Comparison of ENCODE assay signal across 29 cellular contexts in genomic region chr5:15690611-15691010, GRCh38.
DNase-seq lines count a peak whose midpoint lies in the region; ATAC-seq and TF ChIP-seq lines count a peak whose summit lies in the region.
"Had no signal": no experiment of that assay in that cellular context is flagged by ENCODE, and none has a peak within 500 bp of the region (broad histone marks: within the 10 kb centered on the region; RNA-seq: fewer than 3 reads in every experiment).

No MANE protein-coding gene starts in this region.

- H3K4ac ChIP-seq in IMR-90 (ENCODE audit: low read depth, low read length), result 0 out of 2 replicates have a peak overlapping the region, but pooled peaks have one; percentile 16

- no peak overlapping the region for H4K91ac ChIP-seq in IMR-90 (ENCODE audit: insufficient read depth, low read depth, low read length)

- H2BK5ac ChIP-seq in IMR-90 (ENCODE audit: low read depth, low read length, poor library complexity, severe bottlenecking), result no peak overlapping the region

- no peak overlapping the region for H3K18ac ChIP-seq in IMR-90 (ENCODE audit: low read depth, low read length)

- H4K20me1 ChIP-seq in IMR-90 (ENCODE audit: insufficient read depth, low read length), result no peaks in the 10 kb centered on the region

- intact Hi-C loops in IMR-90 (cut with micrococcal nuclease) (no loop called here), mucosa of descending colon (cut with DNase I, micrococcal nuclease) (no loop called here)
- intact Hi-C loops in activated CD4-positive, alpha-beta T cell treated with anti-CD3 and anti-CD28 coated beads, Interleukin-2, amount 10 ng/mL, durations not matched to agents 24 days and 14 days (cut with micrococcal nuclease), result no loop called here

- H2AK5ac ChIP-seq in IMR-90 (ENCODE audit: low read depth, low read length), result no peak overlapping the region

- H2AFZ ChIP-seq in IMR-90 (replicated peaks; ENCODE audit: low read length, poor library complexity), result no peak overlapping the region
- H2AFZ ChIP-seq: GM23338 had no signal

- H3K36me3 ChIP-seq in IMR-90 (ENCODE audit: control insufficient read depth, insufficient read depth, low read length) (no peaks in the 10 kb centered on the region), mucosa of descending colon (ENCODE audit: low read depth) (no peaks in the 10 kb centered on the region)
- H3K36me3 ChIP-seq: esophagus squamous epithelium had no signal

- no peaks in the 10 kb centered on the region for H3K27me3 Mint-ChIP-seq in nephron (ENCODE audit: low read depth)
- H3K27me3 Mint-ChIP-seq in activated CD4-positive, alpha-beta T cell treated with anti-CD3 and anti-CD28 coated beads, Interleukin-2, amount 10 ng/mL, durations not matched to agents 24 days and 14 days, result no peaks in the 10 kb centered on the region
- H3K27me3 Mint-ChIP-seq: activated CD4-positive, alpha-beta memory T cell treated with anti-CD3 and anti-CD28 coated beads for 36 hours; activated naive CD8-positive, alpha-beta T cell treated with anti-CD3 and anti-CD28 coated beads, Interleukin-2, amount 50 U/mL, for 24 hours; central memory CD8-positive, alpha-beta T cell had no signal

- H3K9me3 ChIP-seq in IMR-90 (ENCODE audit: control insufficient read depth, insufficient read depth, low read length), result no peaks in the 10 kb centered on the region
- no peaks in the 10 kb centered on the region for H3K9me3 ChIP-seq in mucosa of descending colon
- H3K9me3 ChIP-seq: esophagus squamous epithelium, testis had no signal

- H3K9ac ChIP-seq in IMR-90 (ENCODE audit: low read depth, low read length), result no peak overlapping the region

- H3K79me1 ChIP-seq in IMR-90 (ENCODE audit: low read depth in 1 of 2, low read length in 2 of 2), result peaks cover 15 to 50% of the 10 kb centered on the region in 2 experiments

- POLR2A ChIA-PET in IMR-90 (lab: Charles Lee; ENCODE audit: unreplicated experiment), result no interaction called here

- no peak overlapping the region for H2AK9ac ChIP-seq in IMR-90 (replicated peaks; ENCODE audit: low read depth, low read length, poor library complexity)

- no peak overlapping the region for H3K4me2 ChIP-seq in IMR-90 (ENCODE audit: low read depth, low read length)

- no peak overlapping the region for H3K27ac ChIP-seq in IMR-90 (ENCODE audit: insufficient read depth, low read length)
- H3K27ac ChIP-seq: esophagus squamous epithelium, SK-N-MC, testis had no signal

- H3K4me3 ChIP-seq in IMR-90 (ENCODE audit: insufficient read depth, low read depth, low read length) (no peak overlapping the region), fibroblast of mammary gland (ENCODE audit: control insufficient read depth, low read depth, low read length) (no peak overlapping the region), mucosa of descending colon (no peak overlapping the region)
- H3K4me3 ChIP-seq: dorsolateral prefrontal cortex, esophagus squamous epithelium, GM23338, SK-N-MC, testis had no signal

- H3K27me3 ChIP-seq in IMR-90 (ENCODE audit: control insufficient read depth, insufficient read depth, low read length), result no peaks in the 10 kb centered on the region
- H3K27me3 ChIP-seq: dorsolateral prefrontal cortex, esophagus squamous epithelium, testis had no signal

- TF ChIP-seq POLR2A in IMR-90 (IDR thresholded peaks at IDR 0.05; ENCODE audit: low read depth, low read length), result no peak

- no peak overlapping the region for H3K23ac ChIP-seq in IMR-90 (ENCODE audit: low read depth, low read length)

- H3K9me3 Mint-ChIP-seq in nephron, result no peaks in the 10 kb centered on the region
- no peaks in the 10 kb centered on the region for H3K9me3 Mint-ChIP-seq in activated CD4-positive, alpha-beta T cell treated with anti-CD3 and anti-CD28 coated beads, Interleukin-2, amount 10 ng/mL, durations not matched to agents 24 days and 14 days
- H3K9me3 Mint-ChIP-seq: activated CD4-positive, alpha-beta memory T cell treated with anti-CD3 and anti-CD28 coated beads for 36 hours; GM23338; HFFc6 had no signal

- peaks cover 11% of the 10 kb centered on the region for H3K9me1 ChIP-seq in IMR-90 (ENCODE audit: insufficient read depth, low read length)

- no peak overlapping the region for H3K56ac ChIP-seq in IMR-90 (ENCODE audit: extremely low read depth, insufficient read depth, low read length)

- H3K4me1 Mint-ChIP-seq in nephron, result peaks cover 61% of the 10 kb centered on the region
- no peaks in the 10 kb centered on the region for H3K4me1 Mint-ChIP-seq in activated CD4-positive, alpha-beta T cell treated with anti-CD3 and anti-CD28 coated beads, Interleukin-2, amount 10 ng/mL, durations not matched to agents 24 days and 14 days
- H3K4me1 Mint-ChIP-seq: activated naive CD8-positive, alpha-beta T cell treated with anti-CD3 and anti-CD28 coated beads, Interleukin-2, amount 50 U/mL, for 24 hours; central memory CD8-positive, alpha-beta T cell had no signal

- peaks cover 4% of the 10 kb centered on the region for H3K36me3 Mint-ChIP-seq in nephron (ENCODE audit: low read depth)
- H3K36me3 Mint-ChIP-seq in activated CD4-positive, alpha-beta T cell treated with anti-CD3 and anti-CD28 coated beads, Interleukin-2, amount 10 ng/mL, durations not matched to agents 24 days and 14 days (ENCODE audit: low read depth), result no peaks in the 10 kb centered on the region
- H3K36me3 Mint-ChIP-seq: activated CD4-positive, alpha-beta memory T cell treated with anti-CD3 and anti-CD28 coated beads for 36 hours had no signal

- no peak for ATAC-seq in IMR-90 (ENCODE audit: low read depth)
- ATAC-seq in mucosa of descending colon, result no peak
- ATAC-seq: activated CD4-positive, CD25-positive, alpha-beta regulatory T cell treated with anti-CD3 and anti-CD28 coated beads, Interleukin-2, amount 50 U/mL, for 24 hours; activated naive CD8-positive, alpha-beta T cell treated with anti-CD3 and anti-CD28 coated beads, Interleukin-2, amount 50 U/mL, for 24 hours; GM23338; left colon; stimulated activated naive CD8-positive, alpha-beta T cell treated with anti-CD3 and anti-CD28 coated beads, Interleukin-15, Interleukin-2, amounts not matched to agents 100 U/mL and 50 U/mL, for 24 hours had no signal

- CTCF ChIA-PET in IMR-90 (lab: Yijun Ruan, JAX), result interaction anchor here (0.9 to 1.9 kb wide), 2 partner anchors 11 to 45 kb away, joined by 3 to 4 read pairs; no protein-coding TSS in a partner anchor

- 0 out of 2 replicates have a peak overlapping the region, but pooled peaks have one; percentile 0 for H3K14ac ChIP-seq in IMR-90 (replicated peaks; ENCODE audit: low read depth, low read length)

- peak; percentile 16 for DNase-seq in Ammon's horn (ENCODE audit: low spot score)
- DNase-seq in IMR-90, result peak; percentile 64
- peak; percentile 59 for DNase-seq in fibroblast of mammary gland (ENCODE audit: low read depth)
- DNase-seq in activated CD4-positive, alpha-beta T cell treated with anti-CD3 and anti-CD28 coated beads, Interleukin-2, amount 10 ng/mL, durations not matched to agents 24 days and 14 days, result no peak
- DNase-seq in cerebellar cortex (ENCODE audit: low spot score), result no peak
- DNase-seq in mucosa of descending colon, result no peak
- DNase-seq: ACHN; activated CD4-positive, alpha-beta memory T cell treated with anti-CD3 and anti-CD28 coated beads for 36 hours; activated naive CD4-positive, alpha-beta T cell; activated naive CD8-positive, alpha-beta T cell treated with anti-CD3 and anti-CD28 coated beads, Interleukin-2, amount 50 U/mL, for 24 hours; C1 segment of cervical spinal cord; COR-L47; dorsolateral prefrontal cortex; esophagus squamous epithelium; GDM1; HFFc6; left colon; NCI-H146; NCI-H510A treated with DMSO at 0.1 percent for 48 hours; NK-92 treated with Interleukin-12 subunit alpha and Interleukin-12 subunit beta, amount 100 ng/mL, for 24 hours; stimulated activated CD4-positive, alpha-beta T cell treated with anti-CD3 and anti-CD28 coated beads, Interleukin-1b, Interleukin-23, amount 100 ng/mL, for 48 hours; stimulated activated naive CD8-positive, alpha-beta T cell treated with anti-CD3 and anti-CD28 coated beads, Interleukin-15, Interleukin-2, amounts not matched to agents 100 U/mL and 50 U/mL, for 24 hours; testis had no signal

- H4K5ac ChIP-seq in IMR-90 (ENCODE audit: low read depth, low read length), result no peak overlapping the region

- no peak overlapping the region for H2BK15ac ChIP-seq in IMR-90 (ENCODE audit: low read depth, low read length)

- peak overlapping the region; percentile 39; the same call in 1 of the 2 replicates for H2BK20ac ChIP-seq in IMR-90 (ENCODE audit: low read depth, low read length)

- no peak for TF ChIP-seq RAD21 in IMR-90 (IDR thresholded peaks at IDR 0.05; ENCODE audit: low read length)

- in situ Hi-C loops in IMR-90 (cut with MboI; ENCODE audit: low sequenced_read_pairs), result no loop called here

- H3K27ac Mint-ChIP-seq in nephron, result peak overlapping the region; percentile 10 to 21 (median 20)
- H3K27ac Mint-ChIP-seq in activated CD4-positive, alpha-beta T cell treated with anti-CD3 and anti-CD28 coated beads, Interleukin-2, amount 10 ng/mL, durations not matched to agents 24 days and 14 days, result no peak overlapping the region
- H3K27ac Mint-ChIP-seq: activated CD4-positive, alpha-beta memory T cell treated with anti-CD3 and anti-CD28 coated beads for 36 hours; activated naive CD8-positive, alpha-beta T cell treated with anti-CD3 and anti-CD28 coated beads, Interleukin-2, amount 50 U/mL, for 24 hours; GM23338; HFFc6; T-helper 1 cell treated with Interleukin-12 subunit alpha and Interleukin-12 subunit beta and Interleukin-4 antibody, amounts not matched to agents 30 μg/mL and 1 μg/mL, for 36 hours had no signal

- WGBS in IMR-90 (ENCODE audit: extremely low coverage in 2 of 2, insufficient read length in 1 of 2), 2 experiments, result no CpG with 5 or more reads among the region's 1 CpG

- peaks cover 15% of the 10 kb centered on the region for H3K4me1 ChIP-seq in IMR-90 (ENCODE audit: control insufficient read depth, insufficient read depth, low read length)
- peaks cover 3% of the 10 kb centered on the region for H3K4me1 ChIP-seq in mucosa of descending colon (ENCODE audit: low read depth)

- no peak for TF ChIP-seq CTCF in IMR-90 (conservative IDR thresholded peaks at IDR 0.05; ENCODE audit: low read depth, low read length)
- TF ChIP-seq CTCF in fibroblast of mammary gland (conservative IDR thresholded peaks at IDR 0.05; ENCODE audit: control insufficient read depth, insufficient read depth, low read depth, low read length), result no peak
- TF ChIP-seq CTCF in nephron (IDR thresholded peaks at IDR 0.05; ENCODE audit: unreplicated experiment in 3 of 3), result no peak
- TF ChIP-seq CTCF in mucosa of descending colon (IDR thresholded peaks at IDR 0.05), result no peak

- dilution Hi-C loops in IMR-90 (cut with HindIII; ENCODE audit: low sequenced_read_pairs, unreplicated experiment), result no loop called here

- no TSS peak for BruUV-seq in IMR-90 (replicated peaks; lab: Mats Ljungman, UMichigan)

- no peak overlapping the region for H2BK120ac ChIP-seq in IMR-90 (ENCODE audit: low read depth, low read length)

- no peak overlapping the region for H3K4me3 Mint-ChIP-seq in nephron
- H3K4me3 Mint-ChIP-seq in activated CD4-positive, alpha-beta T cell treated with anti-CD3 and anti-CD28 coated beads, Interleukin-2, amount 10 ng/mL, durations not matched to agents 24 days and 14 days, result no peak overlapping the region
- H3K4me3 Mint-ChIP-seq: activated CD4-positive, alpha-beta memory T cell treated with anti-CD3 and anti-CD28 coated beads for 36 hours; activated naive CD8-positive, alpha-beta T cell treated with anti-CD3 and anti-CD28 coated beads, Interleukin-2, amount 50 U/mL, for 24 hours; central memory CD8-positive, alpha-beta T cell; GM23338; HFFc6; T-helper 1 cell treated with Interleukin-12 subunit alpha and Interleukin-12 subunit beta and Interleukin-4 antibody, amounts not matched to agents 30 μg/mL and 1 μg/mL, for 36 hours had no signal

- H4K8ac ChIP-seq in IMR-90 (ENCODE audit: low read depth in 2 of 2, low read length in 2 of 2), result no peak overlapping the region

Comparison
In these comparisons a context has a peak if more than half of its experiments do, and no peak if none do; other contexts are left out.
1. DNase-seq: peak in Ammon's horn (single experiment), IMR-90 (single experiment) and fibroblast of mammary gland (single experiment); none in activated CD4-positive, alpha-beta T cell treated with anti-CD3 and anti-CD28 coated beads, Interleukin-2, amount 10 ng/mL, durations not matched to agents 24 days and 14 days (single experiment), cerebellar cortex (single experiment) and mucosa of descending colon (0 of 3).